ENCODE assay signal across 7 cellular contexts in the genomic region with DNA sequence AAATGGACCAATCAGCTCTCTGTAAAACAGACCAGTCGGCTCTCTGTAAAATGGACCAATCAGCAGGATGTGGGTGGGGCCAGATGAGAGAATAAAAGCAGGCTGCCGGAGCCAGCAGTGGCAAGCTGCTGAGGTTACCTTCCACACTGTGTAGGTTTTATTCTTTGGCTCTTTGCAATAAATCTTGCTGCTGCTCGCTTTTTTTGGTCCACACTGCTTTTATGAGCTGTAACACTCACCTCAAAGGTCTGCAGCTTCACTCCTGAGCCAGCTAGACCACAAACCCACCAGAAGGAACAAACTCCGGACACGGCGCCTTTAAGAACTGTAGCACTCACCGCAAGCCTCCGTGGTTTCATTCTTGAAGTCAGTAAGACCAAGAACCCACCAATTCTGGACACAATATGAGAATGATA.
A peak's percentile ranks its signal among the peaks of the same experiment; 100 is the strongest.
DNase-seq lines count a peak whose midpoint lies in the region; ATAC-seq and TF ChIP-seq lines count a peak whose summit lies in the region.
"Not testable (repeated sequence)": the region's sequence is repeated elsewhere in the genome, so short reads cannot be mapped to it uniquely, and the experiment has no call there.

No MANE protein-coding gene starts in this region.

- TF ChIP-seq POLR2A in GM18505 (IDR thresholded peaks at IDR 0.05; ENCODE audit: borderline replicate concordance, extremely low read depth, insufficient read depth, insufficient read length), result peak; percentile 60

- DNase-seq in T-helper 2 cell treated with Interferon-gamma antibody and Interleukin-4, amounts not matched to agents 5 μg/mL and 100 μg/mL, for 36 hours (ENCODE audit: low spot score), result peak; percentile 52
- DNase-seq in activated T-cell treated with anti-CD3 and anti-CD28 coated beads, Interleukin-2, amount 50 U/mL, for 24 hours, result peak; percentile 50
- peak; percentile 32 for DNase-seq in central memory CD4-positive, alpha-beta T cell
- peak; percentile 26 to 34 (median 30) for DNase-seq in stimulated activated CD4-positive, alpha-beta T cell treated with anti-CD3 and anti-CD28 coated beads, Interleukin-12 subunit alpha, Interleukin-12 subunit beta, amount 100 ng/mL, for 48 hours (ENCODE audit: low read depth in 2 of 3, low spot score in 1 of 3)

- H3K27ac Mint-ChIP-seq in T-helper 2 cell treated with Interferon-gamma antibody and Interleukin-4, amounts not matched to agents 5 μg/mL and 100 μg/mL, for 36 hours, result peak overlapping the region; percentile 63
- peak overlapping the region; percentile 83 for H3K27ac Mint-ChIP-seq in activated T-cell treated with anti-CD3 and anti-CD28 coated beads, Interleukin-2, amount 50 U/mL, for 24 hours

- H3K4me3 Mint-ChIP-seq in T-helper 2 cell treated with Interferon-gamma antibody and Interleukin-4, amounts not matched to agents 5 μg/mL and 100 μg/mL, for 36 hours, result peak overlapping the region; percentile 81
- peak overlapping the region; percentile 71 for H3K4me3 Mint-ChIP-seq in activated T-cell treated with anti-CD3 and anti-CD28 coated beads, Interleukin-2, amount 50 U/mL, for 24 hours

- H3K36me3 Mint-ChIP-seq in T-helper 2 cell treated with Interferon-gamma antibody and Interleukin-4, amounts not matched to agents 5 μg/mL and 100 μg/mL, for 36 hours (ENCODE audit: low read depth); activated T-cell treated with anti-CD3 and anti-CD28 coated beads, Interleukin-2, amount 50 U/mL, for 24 hours (ENCODE audit: low read depth): not testable (repeated sequence)

- ATAC-seq in GM18505 (IDR thresholded peaks at IDR 0.05; ENCODE audit: unreplicated experiment), result not testable (repeated sequence)
- ATAC-seq in GM21423 (IDR thresholded peaks at IDR 0.05; ENCODE audit: unreplicated experiment), result peak; percentile 31
- peak; percentile 32 for ATAC-seq in HG03457 (IDR thresholded peaks at IDR 0.05; ENCODE audit: unreplicated experiment)

- H3K27me3 Mint-ChIP-seq in T-helper 2 cell treated with Interferon-gamma antibody and Interleukin-4, amounts not matched to agents 5 μg/mL and 100 μg/mL, for 36 hours (ENCODE audit: low read depth); activated T-cell treated with anti-CD3 and anti-CD28 coated beads, Interleukin-2, amount 50 U/mL, for 24 hours: not testable (repeated sequence)

- H3K9me3 Mint-ChIP-seq in T-helper 2 cell treated with Interferon-gamma antibody and Interleukin-4, amounts not matched to agents 5 μg/mL and 100 μg/mL, for 36 hours; activated T-cell treated with anti-CD3 and anti-CD28 coated beads, Interleukin-2, amount 50 U/mL, for 24 hours: not testable (repeated sequence)

- not testable (repeated sequence) for H3K4me1 Mint-ChIP-seq in T-helper 2 cell treated with Interferon-gamma antibody and Interleukin-4, amounts not matched to agents 5 μg/mL and 100 μg/mL, for 36 hours (ENCODE audit: low read depth)
- peaks cover 41% of the 10 kb centered on the region for H3K4me1 Mint-ChIP-seq in activated T-cell treated with anti-CD3 and anti-CD28 coated beads, Interleukin-2, amount 50 U/mL, for 24 hours (ENCODE audit: low read depth)
